ENCODE assay signal across 1 cellular context in genomic region chr21:41605178-41605933, GRCh38.
A peak's percentile ranks its signal among the peaks of the same experiment; 100 is the strongest.
TF ChIP-seq lines count a peak whose summit lies in the region.

No MANE protein-coding gene starts in this region.

TF ChIP-seq in HepG2, 621 proteins besides CTCF, POLR2A, EP300 and RAD21 (continued from another document and continues in another):
- no peak for TF ChIP-seq HNF1A (IDR thresholded peaks at IDR 0.05; ENCODE audit: low read depth)
- peak; percentile 81 for TF ChIP-seq HNF1A (CRISPR knock-in tag; IDR thresholded peaks at IDR 0.05; ENCODE audit: borderline replicate concordance)
- TF ChIP-seq SOX6 (IDR thresholded peaks at IDR 0.05) = no peak
- peak; percentile 79 for TF ChIP-seq SOX6 (CRISPR knock-in tag; IDR thresholded peaks at IDR 0.05)
- TF ChIP-seq ZNF83 (CRISPR knock-in tag; IDR thresholded peaks at IDR 0.05; ENCODE audit: borderline replicate concordance) = no peak
- TF ChIP-seq HES4 (CRISPR knock-in tag; IDR thresholded peaks at IDR 0.05; ENCODE audit: borderline replicate concordance) = no peak
- no peak for TF ChIP-seq ZNF512 (CRISPR knock-in tag; IDR thresholded peaks at IDR 0.05)
- peak; percentile 91 for TF ChIP-seq SIX1 (CRISPR knock-in tag; IDR thresholded peaks at IDR 0.05; ENCODE audit: borderline replicate concordance)
- TF ChIP-seq ZNF512B (CRISPR knock-in tag; IDR thresholded peaks at IDR 0.05; ENCODE audit: borderline replicate concordance) = peak; percentile 56; the same call in 1 of the 2 replicates
- peak; percentile 82 for TF ChIP-seq GATAD2A (CRISPR knock-in tag; IDR thresholded peaks at IDR 0.05)
- TF ChIP-seq THAP8 (CRISPR knock-in tag; IDR thresholded peaks at IDR 0.05; ENCODE audit: borderline replicate concordance) = no peak
- no peak for TF ChIP-seq ARID3A (IDR thresholded peaks at IDR 0.05; ENCODE audit: low read depth, low read length)
- peak; percentile 14; the same call in 1 of the 2 replicates for TF ChIP-seq ZNF572 (CRISPR knock-in tag; IDR thresholded peaks at IDR 0.05)
- TF ChIP-seq ZNF44 (CRISPR knock-in tag; IDR thresholded peaks at IDR 0.05) = no peak
- no peak for TF ChIP-seq MAF1 (CRISPR knock-in tag; IDR thresholded peaks at IDR 0.05; ENCODE audit: borderline replicate concordance)
- peak; percentile 32; the same call in 1 of the 2 replicates for TF ChIP-seq ZNF564 (CRISPR knock-in tag; IDR thresholded peaks at IDR 0.05)
- no peak for TF ChIP-seq KMT2A (CRISPR knock-in tag; IDR thresholded peaks at IDR 0.05)
- 0 out of 2 replicates have a peak, but pooled peaks have one; percentile 58 for TF ChIP-seq ZBTB7A (CRISPR knock-in tag; IDR thresholded peaks at IDR 0.05)
- peak; percentile 76; the same call in 1 of the 2 replicates for TF ChIP-seq ZNF558 (CRISPR knock-in tag; IDR thresholded peaks at IDR 0.05; ENCODE audit: borderline replicate concordance)
- TF ChIP-seq NFAT5 (CRISPR knock-in tag; IDR thresholded peaks at IDR 0.05) = 0 out of 2 replicates have a peak, but pooled peaks have one; percentile 43
- TF ChIP-seq TOPORS (CRISPR knock-in tag; IDR thresholded peaks at IDR 0.05) = peak; percentile 83; the same call in 1 of the 2 replicates
- TF ChIP-seq ZNF841 (CRISPR knock-in tag; IDR thresholded peaks at IDR 0.05; ENCODE audit: borderline replicate concordance) = no peak
- 0 out of 2 replicates have a peak, but pooled peaks have one; percentile 57 for TF ChIP-seq NCOA1 (CRISPR knock-in tag; IDR thresholded peaks at IDR 0.05)
- TF ChIP-seq ZNF292 (CRISPR knock-in tag; IDR thresholded peaks at IDR 0.05; ENCODE audit: borderline replicate concordance, low read depth) = peak; percentile 99
- peak; percentile 73; the same call in 1 of the 2 replicates for TF ChIP-seq HDAC2 (CRISPR knock-in tag; IDR thresholded peaks at IDR 0.05)
- TF ChIP-seq MEIS1 (CRISPR knock-in tag; IDR thresholded peaks at IDR 0.05; ENCODE audit: borderline replicate concordance) = peak; percentile 75; the same call in 1 of the 2 replicates
- no peak for TF ChIP-seq ZNF784 (CRISPR knock-in tag; IDR thresholded peaks at IDR 0.05; ENCODE audit: borderline replicate concordance)
- TF ChIP-seq ZNF441 (CRISPR knock-in tag; IDR thresholded peaks at IDR 0.05; ENCODE audit: borderline replicate concordance) = no peak
- peak; percentile 91 for TF ChIP-seq ZNF333 (CRISPR knock-in tag; IDR thresholded peaks at IDR 0.05; ENCODE audit: borderline replicate concordance)
- 0 out of 2 replicates have a peak, but pooled peaks have one; percentile 27 for TF ChIP-seq ZNF737 (CRISPR knock-in tag; IDR thresholded peaks at IDR 0.05; ENCODE audit: borderline replicate concordance)
- no peak for TF ChIP-seq NFRKB (IDR thresholded peaks at IDR 0.05)
- peak; percentile 28 to 79; a peak in 3 of 4 replicates for TF ChIP-seq HMGXB4 (CRISPR knock-in tag; IDR thresholded peaks at IDR 0.05; ENCODE audit: borderline replicate concordance in 1 of 2, low read depth in 1 of 2)
- TF ChIP-seq GFI1 (CRISPR knock-in tag; IDR thresholded peaks at IDR 0.05; ENCODE audit: borderline replicate concordance) = peak; percentile 61; the same call in 1 of the 2 replicates
- no peak for TF ChIP-seq ZXDC (CRISPR knock-in tag; IDR thresholded peaks at IDR 0.05)
- TF ChIP-seq RXRB (CRISPR knock-in tag; IDR thresholded peaks at IDR 0.05; ENCODE audit: borderline replicate concordance) = peak; percentile 53; the same call in 1 of the 2 replicates
